In genomic region chr21:21232320-21232719, GRCh38 we compare ENCODE assay signal across 1 cellular context.
TF ChIP-seq lines count a peak whose summit lies in the region.

No MANE protein-coding gene starts in this region.

TF ChIP-seq in K562, 482 proteins besides CTCF, POLR2A, EP300 and RAD21 (continued from another document):
- TF ChIP-seq ZNF609 (CRISPR knock-in tag; IDR thresholded peaks at IDR 0.05; ENCODE audit: borderline replicate concordance) = no peak
- no peak for TF ChIP-seq CEBPB (tag; IDR thresholded peaks at IDR 0.05)
- no peak for TF ChIP-seq KDM4B (IDR thresholded peaks at IDR 0.05; ENCODE audit: borderline replicate concordance in 2 of 2, low read depth in 1 of 2)
- TF ChIP-seq TRIM24 (IDR thresholded peaks at IDR 0.05) = no peak
TF ChIP-seq in K562: peak in this region for 0.
